ENCODE assay signal across 26 cellular contexts in genomic region chr2:97901862-97902261, GRCh38.
"Had no signal": no experiment of that assay in that cellular context is flagged by ENCODE, and none has a peak within 500 bp of the region (broad histone marks: within the 10 kb centered on the region; RNA-seq: fewer than 3 reads in every experiment).

No MANE protein-coding gene starts in this region.

- DNase-seq: stimulated activated CD4-positive, alpha-beta T cell treated with anti-CD3 and anti-CD28 coated beads, Interleukin-2, amount 100 ng/mL, for 48 hours; stimulated activated CD4-positive, alpha-beta T cell treated with anti-CD3 and anti-CD28 coated beads, Interleukin-4, amount 100 ng/mL, for 1 hour; stimulated activated CD4-positive, alpha-beta T cell treated with anti-CD3 and anti-CD28 coated beads, Interleukin-4, amount 100 ng/mL, for 24 hours; stimulated activated CD4-positive, alpha-beta T cell treated with anti-CD3 and anti-CD28 coated beads, Interleukin-4, amount 100 ng/mL, for 4 hours; stimulated activated CD8-positive, alpha-beta memory T cell treated with anti-CD3 and anti-CD28 coated beads, Interleukin-4, amount 100 ng/mL, for 48 hours; stimulated activated naive B cell treated with anti-CD40 and anti-IgM and Interleukin-4, amounts not matched to agents 10 μg/mL and 1 μg/mL and 100 μg/mL, for 72 hours; stimulated activated naive CD4-positive, alpha-beta T cell; stimulated activated naive CD4-positive, alpha-beta T cell treated with Interleukin-2 at 50 U/mL for 16 hours; stimulated activated naive CD8-positive, alpha-beta T cell treated with anti-CD3 and anti-CD28 coated beads, Interleukin-15, amount 100 ng/mL, for 72 hours; stimulated activated naive CD8-positive, alpha-beta T cell treated with anti-CD3 and anti-CD28 coated beads, Interleukin-15, Interleukin-2, amounts not matched to agents 100 U/mL and 50 U/mL, for 24 hours; stomach; substantia nigra; testis; thyroid gland; tibial artery; transverse colon; trophoblast cell; upper lobe of left lung; upper lobe of right lung; uterus had no signal

- H3K4me1 ChIP-seq: stomach, suprapubic skin, testis, thyroid gland, tibial artery, tibial nerve, transverse colon, upper lobe of left lung, upper lobe of right lung, uterus, vagina had no signal

- H3K9me3 ChIP-seq: stomach, suprapubic skin, testis, thoracic aorta, thyroid gland, tibial artery, tibial nerve, transverse colon, upper lobe of left lung, upper lobe of right lung, uterus, vagina had no signal

- ATAC-seq: stimulated activated effector memory CD8-positive, alpha-beta T cell treated with anti-CD3 and anti-CD28 coated beads, Interleukin-12 subunit alpha, Interleukin-12 subunit beta, amount 100 ng/mL, for 72 hours; stimulated activated memory B cell treated with anti-CD40 and anti-IgM and Interleukin-4, amounts not matched to agents 10 μg/mL and 1 μg/mL and 100 μg/mL, for 72 hours; stimulated activated naive B cell treated with anti-CD40 and anti-IgM and Interleukin-4, amounts not matched to agents 10 μg/mL and 1 μg/mL and 100 μg/mL, for 72 hours; stimulated activated naive CD8-positive, alpha-beta T cell treated with anti-CD3 and anti-CD28 coated beads, Interleukin-15, amount 100 ng/mL, for 72 hours; stimulated activated naive CD8-positive, alpha-beta T cell treated with anti-CD3 and anti-CD28 coated beads, Interleukin-15, Interleukin-2, amounts not matched to agents 100 U/mL and 50 U/mL, for 24 hours; upper lobe of right lung had no signal

- H3K36me3 ChIP-seq: thoracic aorta, thyroid gland, transverse colon, uterus, vagina had no signal

- H3K4me3 ChIP-seq: stomach, suprapubic skin, testis, thoracic aorta, thyroid gland, tibial artery, tibial nerve, transverse colon, upper lobe of left lung, upper lobe of right lung, uterus, vagina had no signal

- H3K27ac ChIP-seq: stomach, suprapubic skin, testis, thoracic aorta, thyroid gland, tibial artery, tibial nerve, transverse colon, upper lobe of left lung, upper lobe of right lung, uterus, vagina had no signal

- H3K27me3 ChIP-seq: stomach, suprapubic skin, testis, thyroid gland, tibial artery, tibial nerve, transverse colon, upper lobe of left lung, upper lobe of right lung, uterus, vagina had no signal
